ENCODE assay signal across 9 cellular contexts in genomic region chr6:157873735-157874344, GRCh38. TPM values are rescaled to one million over a fixed set of nuclear protein-coding genes. Genes with fewer than 3 reads are reported as not detected.
DNase-seq lines count a peak whose midpoint lies in the region; ATAC-seq and TF ChIP-seq lines count a peak whose summit lies in the region.
"Had no signal": no experiment of that assay in that cellular context is flagged by ENCODE, and none has a peak within 500 bp of the region (broad histone marks: within the 10 kb centered on the region; RNA-seq: fewer than 3 reads in every experiment).

No MANE protein-coding gene starts in this region.

- POLR2A ChIA-PET in naive thymus-derived CD8-positive, alpha-beta T cell (lab: Charles Lee): interaction anchor here (0.9 to 2.2 kb wide), 4 partner anchors 11 to 119 kb away, joined by 5 to 12 read pairs (median 10); no protein-coding TSS in a partner anchor

- peaks cover 16 to 39% (median 31%) of the 10 kb centered on the region in 4 donors for H3K4me1 Mint-ChIP-seq in naive thymus-derived CD8-positive, alpha-beta T cell

- no peaks in the 10 kb centered on the region for H3K27me3 Mint-ChIP-seq in naive thymus-derived CD8-positive, alpha-beta T cell

- H3K4me3 Mint-ChIP-seq in naive thymus-derived CD8-positive, alpha-beta T cell: peak overlapping the region in 4 of 10 donors; percentile 10 to 46 (median 35)

- peaks cover 9 to 48% (median 22%) of the 10 kb centered on the region in 3 donors for H3K36me3 Mint-ChIP-seq in naive thymus-derived CD8-positive, alpha-beta T cell

- H3K9me3 Mint-ChIP-seq in naive thymus-derived CD8-positive, alpha-beta T cell: no peaks in the 10 kb centered on the region

- peak overlapping the region in 8 of 10 donors; percentile 11 to 86 (median 54) for H3K27ac Mint-ChIP-seq in naive thymus-derived CD8-positive, alpha-beta T cell

- DNase-seq in NCI-H1436 (lab: John Stamatoyannopoulos, UW) (peak; percentile 39), NCI-H1436 treated with DMSO at 0.1 percent for 48 hours (lab: John Stamatoyannopoulos, UW) (no peak), NOMO-1 (lab: John Stamatoyannopoulos, UW; ENCODE audit: unreplicated experiment in 2 of 2) (peak; percentile 38 to 56), epithelial cell of esophagus (ENCODE audit: low read depth) (peak; percentile 82)
- DNase-seq in activated CD8-positive, alpha-beta memory T cell treated with anti-CD3 and anti-CD28 coated beads, Interleukin-2, amount 50 U/mL, for 1 hour (ENCODE audit: extremely low read depth): peak; percentile 68
- peak; percentile 70 to 89 (median 79) for DNase-seq in naive thymus-derived CD8-positive, alpha-beta T cell
- DNase-seq in stimulated activated naive CD4-positive, alpha-beta T cell (lab: John Stamatoyannopoulos, UW): peak; percentile 56 to 88 (median 73)

- ATAC-seq in HG03045 (IDR thresholded peaks at IDR 0.05; ENCODE audit: unreplicated experiment): peak; percentile 69
- ATAC-seq in naive thymus-derived CD8-positive, alpha-beta T cell: peak; percentile 75 to 88

- no peak overlapping the region for H3K4me3 ChIP-seq in epithelial cell of esophagus (ENCODE audit: low read length)
- H3K4me3 ChIP-seq: BLaER1 had no signal

- peak; percentile 93 for TF ChIP-seq CTCF in epithelial cell of esophagus (IDR thresholded peaks at IDR 0.05; ENCODE audit: insufficient read depth, low read depth, low read length, missing control alignments)

RNA-seq across cellular contexts. Expression of gene SNX9, which starts 50.8 kb away (rescaled TPM):
- 10 to 100 TPM; 38.2 TPM for total RNA-seq in naive thymus-derived CD8-positive, alpha-beta T cell
- 10 to 100 TPM; 15.6 to 32.8 (median 19.7) TPM for polyA plus RNA-seq in naive thymus-derived CD8-positive, alpha-beta T cell
